18 cellular contexts compared by ENCODE assay signal in genomic region chrX:68920541-68920940, GRCh38.
"Had no signal": no experiment of that assay in that cellular context is flagged by ENCODE, and none has a peak within 500 bp of the region (broad histone marks: within the 10 kb centered on the region; RNA-seq: fewer than 3 reads in every experiment).

No MANE protein-coding gene starts in this region.

- ATAC-seq: foreskin keratinocyte; natural killer cell treated with Interleukin-12 subunit alpha and Interleukin-12 subunit beta and Interleukin-15 and Interleukin-18, amount 100 ng/mL, for 72 hours had no signal

- H3K36me3 ChIP-seq: esophagus muscularis mucosa, suprapubic skin, upper lobe of left lung had no signal

- FAIRE-seq: endothelial cell of umbilical vein, kidney, small intestine had no signal

- DNase-seq: activated CD4-positive, alpha-beta T cell treated with anti-CD3 and anti-CD28 coated beads, Interleukin-2, amount 50 U/mL, for 4 hours; dermis blood vessel endothelial cell; effector memory CD4-positive, alpha-beta T cell; foreskin keratinocyte; glutamatergic neuron; kidney; mesendoderm; retina; small intestine; stimulated activated CD4-positive, alpha-beta T cell treated with anti-CD3 and anti-CD28 coated beads, Interleukin-15, amount 100 ng/mL, for 24 hours; stimulated activated CD4-positive, alpha-beta T cell treated with anti-CD3 and anti-CD28 coated beads, Interleukin-2, amount 100 ng/mL, for 48 hours; T-helper 2 cell; upper lobe of left lung had no signal

- H3K27ac ChIP-seq: esophagus muscularis mucosa, foreskin keratinocyte, suprapubic skin, upper lobe of left lung, VCaP had no signal

- H3K27me3 ChIP-seq: esophagus muscularis mucosa, foreskin keratinocyte, suprapubic skin, upper lobe of left lung had no signal

- H3K9me3 ChIP-seq: esophagus muscularis mucosa, suprapubic skin, upper lobe of left lung had no signal

- H3K4me3 ChIP-seq: esophagus muscularis mucosa, suprapubic skin, upper lobe of left lung had no signal

- H3K4me1 ChIP-seq: foreskin keratinocyte, suprapubic skin, upper lobe of left lung had no signal
